In genomic region chr19:8569066-8569761, GRCh38 we compare ENCODE assay signal across 8 cellular contexts. TPM values are rescaled to one million over a fixed set of nuclear protein-coding genes. Genes with fewer than 3 reads are reported as not detected.
DNase-seq lines count a peak whose midpoint lies in the region; ATAC-seq, FAIRE-seq and TF ChIP-seq lines count a peak whose summit lies in the region.

No MANE protein-coding gene starts in this region.

- TF ChIP-seq CTCF in GM12878 (IDR thresholded peaks at IDR 0.05 in 2 of 3, conservative IDR thresholded peaks at IDR 0.05 in 1 of 3; ENCODE audit: control insufficient read depth in 2 of 3, extremely low read depth in 1 of 3, insufficient read depth in 1 of 3, low read depth in 3 of 3, low read length in 3 of 3) (no peak), chondrocyte (IDR thresholded peaks at IDR 0.05) (no peak)

- intact Hi-C loops in GM12878 (cut with micrococcal nuclease; ENCODE audit: unreplicated experiment) = no loop called here

- H2BK120ac ChIP-seq in mesenchymal stem cell (ENCODE audit: low read depth, low read length) = peak overlapping the region; percentile 90

- H3K9me3 ChIP-seq in GM12878 (replicated peaks; ENCODE audit: control insufficient read depth, insufficient read depth, low read length) = no peaks in the 10 kb centered on the region; the same call in 2 of the 3 replicates
- no peaks in the 10 kb centered on the region for H3K9me3 ChIP-seq in mesenchymal stem cell (ENCODE audit: control insufficient read depth, low read length)

- H3K4ac ChIP-seq in mesenchymal stem cell (ENCODE audit: low read depth in 1 of 2, low read length in 2 of 2) = peak overlapping the region; percentile 42 to 80

- BruUV-seq in GM12878 (replicated peaks; lab: Mats Ljungman, UMichigan) = no TSS peak

- peak; percentile 67 for DNase-seq in T-helper 22 cell (ENCODE audit: low read depth)
- peak; percentile 63 for DNase-seq in GM12878 (ENCODE audit: low read depth, low spot score)
- peak; percentile 98 for DNase-seq in mesenchymal stem cell
- DNase-seq in SHP77 (lab: John Stamatoyannopoulos, UW) = no peak
- no peak for DNase-seq in NCI-H1048 (lab: John Stamatoyannopoulos, UW)
- DNase-seq in chondrocyte (ENCODE audit: low spot score) = no peak

- POLR2A ChIA-PET in GM12878 (lab: Charles Lee) = interaction anchor here (0.5 kb wide), 1 partner anchor 200 kb away, joined by 3 read pairs; no protein-coding TSS in a partner anchor

- 3% methylated on average over 5 of the region's 5 CpGs for WGBS in GM12878 (ENCODE audit: insufficient coverage, insufficient replicate concordance, low lambda C conversion rate, missing lambda C conversion rate)
- 38% methylated on average over 5 of the region's 5 CpGs for WGBS in mesenchymal stem cell

- peak overlapping the region in 1 of 2 experiments; percentile 14 for H3K14ac ChIP-seq in mesenchymal stem cell (ENCODE audit: low read length in 2 of 2)

- H3K36me3 Mint-ChIP-seq in chondrocyte (ENCODE audit: low read depth) = no peaks in the 10 kb centered on the region

- H3K23ac ChIP-seq in mesenchymal stem cell (ENCODE audit: low read length in 2 of 2) = no peak overlapping the region

- in situ Hi-C loops in GM12878 (cut with MboI) = no loop called here

- H2BK15ac ChIP-seq in mesenchymal stem cell (ENCODE audit: low read depth, poor library complexity, severe bottlenecking) = peak overlapping the region; percentile 0

- no peaks in the 10 kb centered on the region for H3K79me2 ChIP-seq in GM12878 (ENCODE audit: control insufficient read depth, insufficient read depth, low read length)

- SMC1A ChIA-PET in GM12878 (lab: Charles Lee; ENCODE audit: uncharacterized antibody, unreplicated experiment) = interaction anchor here (0.9 to 1.0 kb wide), 3 partner anchors 9 to 55 kb away, joined by 3 to 7 read pairs (median 5); partner anchors contain the start of genes MYO1F and ZNF414

- H3K4me2 ChIP-seq in GM12878 (ENCODE audit: control insufficient read depth, insufficient read depth) = peak overlapping the region; percentile 36
- no peak overlapping the region for H3K4me2 ChIP-seq in mesenchymal stem cell (ENCODE audit: low read length, poor library complexity, severe bottlenecking)

- H3K27me3 Mint-ChIP-seq in chondrocyte (ENCODE audit: low read depth) = no peaks in the 10 kb centered on the region

- CTCF ChIA-PET in GM12878 (lab: Yijun Ruan, JAX) = interaction anchor here (1.7 to 3.6 kb wide), 2 partner anchors 10 to 156 kb away, joined by 6 to 43 read pairs; partner anchors contain the start of genes MARCHF2 and MYO1F

- H2AFZ ChIP-seq in GM12878 (ENCODE audit: control insufficient read depth, low read depth, low read length) (no peak overlapping the region), mesenchymal stem cell (ENCODE audit: low read depth, low read length) (no peak overlapping the region)

- 0 out of 2 replicates have a peak, but pooled peaks have one; percentile 40 for TF ChIP-seq POLR2A in GM12878 (IDR thresholded peaks at IDR 0.05; ENCODE audit: low read depth, low read length)

- H3K27ac ChIP-seq in GM12878 (ENCODE audit: control insufficient read depth, insufficient read depth) (peak overlapping the region; percentile 50), mesenchymal stem cell (ENCODE audit: low read length, poor library complexity, severe bottlenecking) (no peak overlapping the region)

- no peak overlapping the region for H3K4me3 ChIP-seq in GM12878
- H3K4me3 ChIP-seq in mesenchymal stem cell (ENCODE audit: insufficient read depth in 1 of 2, low read depth in 1 of 2, low read length in 2 of 2) = peak overlapping the region in 1 of 2 experiments; percentile 20

- H2BK12ac ChIP-seq in mesenchymal stem cell (ENCODE audit: low read length in 2 of 2) = peak overlapping the region; percentile 86 to 93

- no peaks in the 10 kb centered on the region for H4K20me1 ChIP-seq in GM12878 (ENCODE audit: control insufficient read depth, insufficient read depth)

- peaks cover 26% of the 10 kb centered on the region for H3K4me1 ChIP-seq in GM12878 (ENCODE audit: control insufficient read depth, insufficient read depth, low read length)
- H3K4me1 ChIP-seq in mesenchymal stem cell (ENCODE audit: control insufficient read depth, insufficient read depth, low read depth, low read length) = peaks cover 14% of the 10 kb centered on the region

- H3K79me1 ChIP-seq in mesenchymal stem cell (replicated peaks; ENCODE audit: low read length, poor library complexity, severe bottlenecking) = no peaks in the 10 kb centered on the region

- H2AK5ac ChIP-seq in mesenchymal stem cell (ENCODE audit: low read length, severe bottlenecking) = no peak overlapping the region

- peak; percentile 94 for FAIRE-seq in GM12878 (lab: Jason Lieb, UNC)

- no peaks in the 10 kb centered on the region for H3K36me3 ChIP-seq in GM12878 (ENCODE audit: control insufficient read depth in 2 of 2, insufficient read depth in 2 of 2, low read length in 1 of 2)
- H3K36me3 ChIP-seq in mesenchymal stem cell (ENCODE audit: control insufficient read depth in 1 of 2, insufficient read depth in 2 of 2, low read depth in 1 of 2, low read length in 2 of 2) = no peaks in the 10 kb centered on the region

- RAD21 ChIA-PET in GM12878 (lab: Charles Lee; ENCODE audit: unreplicated experiment) = interaction anchor here (0.9 to 1.0 kb wide), 3 partner anchors 8 to 55 kb away, joined by 4 to 9 read pairs (median 5); partner anchors contain the start of genes MYO1F and ZNF414

- no peak overlapping the region for H2BK5ac ChIP-seq in mesenchymal stem cell (ENCODE audit: low read depth, low read length, poor library complexity, severe bottlenecking)

- H3K9ac ChIP-seq in GM12878 (ENCODE audit: control insufficient read depth, insufficient read depth, low read length) (no peak overlapping the region), mesenchymal stem cell (ENCODE audit: low read length) (no peak overlapping the region)

- H3K4me3 Mint-ChIP-seq in chondrocyte (ENCODE audit: unreplicated experiment) = no peak overlapping the region

- peak; percentile 68 for ATAC-seq in GM18907 (IDR thresholded peaks at IDR 0.05; ENCODE audit: unreplicated experiment)
- ATAC-seq in HG03354 (IDR thresholded peaks at IDR 0.05; ENCODE audit: poor library complexity, severe bottlenecking, unreplicated experiment) = peak; percentile 85
- peak; percentile 95 for ATAC-seq in GM12878

- H4K8ac ChIP-seq in mesenchymal stem cell (ENCODE audit: low read length) = peak overlapping the region; percentile 67

- peak; percentile 33; the same call in 1 of the 2 replicates for TF ChIP-seq RAD21 in GM12878 (IDR thresholded peaks at IDR 0.05; ENCODE audit: insufficient read depth, low read depth, low read length)

- H3K27ac Mint-ChIP-seq in chondrocyte (ENCODE audit: unreplicated experiment) = no peak overlapping the region

- TF ChIP-seq EP300 in GM12878 (IDR thresholded peaks at IDR 0.05; ENCODE audit: borderline replicate concordance in 1 of 2, control insufficient read depth in 1 of 2, low read depth in 2 of 2, low read length in 2 of 2) = peak; percentile 77 to 84

- no peaks in the 10 kb centered on the region for H3K27me3 ChIP-seq in GM12878 (replicated peaks in 1 of 2; ENCODE audit: control insufficient read depth in 2 of 2, insufficient read depth in 2 of 2, low read length in 1 of 2)
- H3K27me3 ChIP-seq in mesenchymal stem cell (ENCODE audit: control insufficient read depth in 1 of 2, insufficient read depth in 1 of 2, low read length in 2 of 2) = no peaks in the 10 kb centered on the region

- H3K9me3 Mint-ChIP-seq in chondrocyte (ENCODE audit: low read depth) = no peaks in the 10 kb centered on the region

- peak overlapping the region; percentile 96 for H4K91ac ChIP-seq in mesenchymal stem cell (ENCODE audit: low read length)

- peak overlapping the region; percentile 72 to 93 for H3K18ac ChIP-seq in mesenchymal stem cell (ENCODE audit: low read depth in 1 of 2, low read length in 2 of 2)

- H3K4me1 Mint-ChIP-seq in chondrocyte (ENCODE audit: low read depth) = peaks cover 11% of the 10 kb centered on the region

RNA-seq across cellular contexts. Expression of gene MYO1F, which starts 8.0 kb away (rescaled TPM):
- total RNA-seq in GM12878 (2013; cell fraction: nucleolus; rRNA removed) = 31.9 and 41.6 TPM in 2 replicates
- total RNA-seq in GM12878 (2014; rRNA removed) (31.2 and 42.8 TPM in 2 replicates), GM12878 (2014; rRNA removed; fragmentation: Illumina TruSeq; extraction: Trizol) (28.8 and 32.0 TPM in 2 replicates), GM12878 (2021) (42.6 and 49.4 TPM in 2 replicates), chondrocyte (0.23 to 0.50 TPM in 2 of 3 replicates, not detected in the other)
- polyA plus RNA-seq in GM12878 (2011; ENCODE audit: low read depth) = 6.5 TPM
- polyA plus RNA-seq in GM12878 (2011; rRNA removed) (3.6 and 5.3 TPM in 2 replicates), GM12878 (2014; fragmentation: Illumina TruSeq; extraction: Trizol) (28.9 and 37.0 TPM in 2 replicates), GM12878 (2014; fragmentation: Nextera tagmentation; extraction: Ambion mirVana) (1 to 10 TPM; 3.5 to 4.0 TPM), GM12878 (2014; rRNA removed) (43.3 and 46.9 TPM in 2 replicates), GM12878 (2016; fragmentation: Nextera tagmentation; extraction: Ambion mirVana) (10 to 100 TPM; 29.9 to 30.6 TPM)
- polyA plus RNA-seq in GM12878 (2011; cell fraction: cytosol; rRNA removed) = 6.5 and 7.4 TPM in 2 replicates
- polyA plus RNA-seq in GM12878 (2011; cell fraction: nucleus; rRNA removed) = 9.4 and 11.5 TPM in 2 replicates
- 9.1 and 13.9 TPM in 2 replicates for polyA plus RNA-seq in GM12878 (2012)
- polyA minus RNA-seq in GM12878 (2011; rRNA and poly(A)+ RNA removed) = 8.0 and 10.1 TPM in 2 replicates
- 3.6 TPM in 2 replicates for polyA minus RNA-seq in GM12878 (2011; cell fraction: cytosol; rRNA and poly(A)+ RNA removed)
- 4.1 and 9.5 TPM in 2 replicates for polyA minus RNA-seq in GM12878 (2011; cell fraction: nucleus; rRNA and poly(A)+ RNA removed)
- polyA plus RNA-seq in mesenchymal stem cell (2013, experiment 1 of 2) = 0.41 TPM
- 0.27 TPM for polyA plus RNA-seq in mesenchymal stem cell (2013, experiment 2 of 2)

RNA-seq across cellular contexts. Expression of gene ADAMTS10, which starts 41.3 kb away (rescaled TPM):
- total RNA-seq in GM12878 (2013; cell fraction: nucleolus; rRNA removed) = 21.9 and 25.7 TPM in 2 replicates
- total RNA-seq in GM12878 (2014; rRNA removed) = 0.68 TPM in 1 of 2 replicates, not detected in the other
- 0.09 and 0.13 TPM in 2 replicates for total RNA-seq in GM12878 (2014; rRNA removed; fragmentation: Illumina TruSeq; extraction: Trizol)
- total RNA-seq in GM12878 (2021) = 0.45 and 0.59 TPM in 2 replicates
- polyA plus RNA-seq in GM12878 (2011; ENCODE audit: low read depth) = not detected
- polyA plus RNA-seq in GM12878 (2011; rRNA removed) = 2.1 and 2.5 TPM in 2 replicates
- 2.0 and 3.9 TPM in 2 replicates for polyA plus RNA-seq in GM12878 (2011; cell fraction: cytosol; rRNA removed)
- polyA plus RNA-seq in GM12878 (2011; cell fraction: nucleus; rRNA removed) = 50.0 and 53.0 TPM in 2 replicates
- polyA plus RNA-seq in GM12878 (2012) = 0.10 TPM in 1 of 2 replicates, not detected in the other
- 0.01 TPM in 1 of 2 replicates, not detected in the other for polyA plus RNA-seq in GM12878 (2014; fragmentation: Illumina TruSeq; extraction: Trizol)
- polyA plus RNA-seq in GM12878 (2014; fragmentation: Nextera tagmentation; extraction: Ambion mirVana) = not detected
- polyA plus RNA-seq in GM12878 (2014; rRNA removed) = 0.20 and 0.42 TPM in 2 replicates
- under 1 TPM in 1 of 2 experiments, not detected in 1; 0.15 TPM for polyA plus RNA-seq in GM12878 (2016; fragmentation: Nextera tagmentation; extraction: Ambion mirVana)
- 1.5 and 5.5 TPM in 2 replicates for polyA minus RNA-seq in GM12878 (2011; rRNA and poly(A)+ RNA removed)
- polyA minus RNA-seq in GM12878 (2011; cell fraction: cytosol; rRNA and poly(A)+ RNA removed) = 1.1 and 2.2 TPM in 2 replicates
- 8.3 and 10.6 TPM in 2 replicates for polyA minus RNA-seq in GM12878 (2011; cell fraction: nucleus; rRNA and poly(A)+ RNA removed)
- 7.4 TPM for polyA plus RNA-seq in mesenchymal stem cell (2013, experiment 1 of 2)
- polyA plus RNA-seq in mesenchymal stem cell (2013, experiment 2 of 2) = 7.7 TPM
- 69.3 to 100 TPM (median 73.6 TPM) in 3 replicates for total RNA-seq in chondrocyte

RNA-seq across cellular contexts. Expression of gene ZNF414, which starts 55.2 kb away (rescaled TPM):
- 8.0 and 13.6 TPM in 2 replicates for total RNA-seq in GM12878 (2013; cell fraction: nucleolus; rRNA removed)
- total RNA-seq in GM12878 (2014; rRNA removed) (4.4 and 5.3 TPM in 2 replicates), GM12878 (2014; rRNA removed; fragmentation: Illumina TruSeq; extraction: Trizol) (0.45 and 0.92 TPM in 2 replicates), GM12878 (2021) (23.7 and 26.4 TPM in 2 replicates), chondrocyte (22.0 to 26.8 TPM (median 25.3 TPM) in 3 replicates)
- polyA plus RNA-seq in GM12878 (2011; ENCODE audit: low read depth) = 5.8 TPM
- polyA plus RNA-seq in GM12878 (2011; rRNA removed) (0.26 and 1.9 TPM in 2 replicates), GM12878 (2014; fragmentation: Illumina TruSeq; extraction: Trizol) (0.94 TPM in 1 of 2 replicates, not detected in the other), GM12878 (2014; fragmentation: Nextera tagmentation; extraction: Ambion mirVana) (under 1 TPM in 1 of 2 experiments, not detected in 1; 0.16 TPM), GM12878 (2014; rRNA removed) (12.5 and 24.5 TPM in 2 replicates), GM12878 (2016; fragmentation: Nextera tagmentation; extraction: Ambion mirVana) (10 to 100 TPM in 1 of 2 experiments, 1 to 10 TPM in 1; 5.7 to 12.1 TPM)
- polyA plus RNA-seq in GM12878 (2011; cell fraction: cytosol; rRNA removed) = 3.2 and 3.9 TPM in 2 replicates
- polyA plus RNA-seq in GM12878 (2011; cell fraction: nucleus; rRNA removed) = 17.8 and 22.8 TPM in 2 replicates
- polyA plus RNA-seq in GM12878 (2012) = 15.5 and 15.9 TPM in 2 replicates
- 0.80 and 3.5 TPM in 2 replicates for polyA minus RNA-seq in GM12878 (2011; rRNA and poly(A)+ RNA removed)
- polyA minus RNA-seq in GM12878 (2011; cell fraction: cytosol; rRNA and poly(A)+ RNA removed) = 5.8 and 9.2 TPM in 2 replicates
- polyA minus RNA-seq in GM12878 (2011; cell fraction: nucleus; rRNA and poly(A)+ RNA removed) = 3.1 and 6.0 TPM in 2 replicates
- polyA plus RNA-seq in mesenchymal stem cell (2013, experiment 1 of 2) = 21.2 TPM
- polyA plus RNA-seq in mesenchymal stem cell (2013, experiment 2 of 2) = 19.1 TPM

Comparison
In these comparisons a context has a peak if more than half of its experiments do, and no peak if none do; other contexts are left out.
1. DNase-seq: peak in T-helper 22 cell (single experiment), GM12878 (single experiment) and mesenchymal stem cell (single experiment); none in SHP77 (0 of 2), NCI-H1048 (single experiment) and chondrocyte (single experiment).
2. RNA of gene MYO1F, which starts 8.0 kb away (total RNA-seq): 28.8 to 49.4 TPM in GM12878; 0.23 to 0.50 TPM in chondrocyte; every median in the first group is over 10 times any median in the second.
3. Peak in every context shown above with its lines, with median percentiles within 50 percentile points of each other: ATAC-seq.